9 cellular contexts compared by ENCODE assay signal in the genomic region with DNA sequence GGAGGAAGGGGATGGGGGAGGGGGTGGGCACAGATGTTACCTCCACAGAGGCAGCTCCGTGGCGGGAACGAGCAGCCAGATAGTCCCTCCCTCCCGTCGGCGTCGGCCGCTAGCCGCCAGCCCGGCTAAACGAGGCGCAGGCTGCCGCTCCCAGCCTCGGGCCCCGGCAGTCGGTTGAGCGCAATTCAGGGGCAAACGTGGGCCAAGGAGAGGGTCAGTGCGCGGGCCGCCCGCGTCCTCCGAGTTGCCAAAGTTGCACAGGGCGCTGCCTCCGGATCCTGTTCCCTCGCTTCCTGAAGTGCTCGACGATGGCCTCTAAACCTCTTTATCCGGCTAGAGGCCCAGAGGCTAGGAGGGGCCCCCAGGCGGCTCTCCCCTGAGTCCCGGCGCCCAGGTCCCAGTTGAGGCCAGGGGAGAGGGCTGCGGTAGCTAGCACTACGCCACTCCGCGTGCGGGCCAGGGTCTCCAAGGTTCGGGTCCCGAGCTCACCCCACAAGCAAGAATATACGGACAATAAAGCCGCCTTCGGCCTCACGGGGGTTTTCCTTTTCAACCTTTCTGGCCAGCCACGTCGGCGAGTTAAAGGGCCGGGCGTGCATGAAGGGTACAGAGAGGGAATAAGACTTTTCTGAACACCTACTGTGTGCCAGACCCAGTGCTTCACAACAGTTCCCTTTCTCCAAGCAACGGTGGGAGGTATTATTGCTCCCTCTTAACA.
DNase-seq lines count a peak whose midpoint lies in the region; ATAC-seq and TF ChIP-seq lines count a peak whose summit lies in the region.
"Had no signal": no experiment of that assay in that cellular context is flagged by ENCODE, and none has a peak within 500 bp of the region (broad histone marks: within the 10 kb centered on the region; RNA-seq: fewer than 3 reads in every experiment).

No MANE protein-coding gene starts in this region.

- CTCF ChIA-PET in IMR-90 (lab: Yijun Ruan, JAX), result no interaction called here

- DNase-seq in CD14-positive monocyte (ENCODE audit: low spot score) (no peak), IMR-90 (no peak), nephron progenitor cell (peak; percentile 34), NCI-H1436 (lab: John Stamatoyannopoulos, UW) (no peak), NCI-H187 treated with DMSO at 0.1 percent for 48 hours (lab: John Stamatoyannopoulos, UW) (no peak)

- H3K36me3 Mint-ChIP-seq in CD14-positive monocyte, result peaks cover 3 to 4% of the 10 kb centered on the region in 2 donors
- no peaks in the 10 kb centered on the region for H3K36me3 Mint-ChIP-seq in nephron progenitor cell (ENCODE audit: low read depth)

- H3K27ac Mint-ChIP-seq in CD14-positive monocyte (no peak overlapping the region), nephron progenitor cell (no peak overlapping the region)

- H3K4me1 ChIP-seq in IMR-90 (ENCODE audit: control insufficient read depth, insufficient read depth, low read length) (no peaks in the 10 kb centered on the region), ectodermal cell (ENCODE audit: control insufficient read depth, insufficient read depth, low read length) (peaks cover 20% of the 10 kb centered on the region)

- H3K23ac ChIP-seq in IMR-90 (ENCODE audit: low read depth, low read length), result no peak overlapping the region

- no peak for TF ChIP-seq CTCF in CD14-positive monocyte (IDR thresholded peaks at IDR 0.05)
- no peak for TF ChIP-seq CTCF in IMR-90 (conservative IDR thresholded peaks at IDR 0.05; ENCODE audit: low read depth, low read length)
- TF ChIP-seq CTCF in nephron progenitor cell (IDR thresholded peaks at IDR 0.05), result no peak

- no peak overlapping the region for H2BK20ac ChIP-seq in IMR-90 (ENCODE audit: low read depth, low read length)

- BruUV-seq in IMR-90 (replicated peaks; lab: Mats Ljungman, UMichigan), result no TSS peak

- dilution Hi-C loops in IMR-90 (cut with HindIII; ENCODE audit: low sequenced_read_pairs, unreplicated experiment), result no loop called here

- H3K27me3 Mint-ChIP-seq in CD14-positive monocyte (ENCODE audit: low read depth in 3 of 3) (peaks cover 66 to 87% (median 79%) of the 10 kb centered on the region in 3 donors), nephron progenitor cell (ENCODE audit: low read depth, poor library complexity) (peaks cover 70% of the 10 kb centered on the region)

- H3K4me1 Mint-ChIP-seq in CD14-positive monocyte (peaks cover 14% of the 10 kb centered on the region), nephron progenitor cell (peaks cover 60% of the 10 kb centered on the region)

- no peaks in the 10 kb centered on the region for H3K9me1 ChIP-seq in IMR-90 (ENCODE audit: insufficient read depth, low read length)

- 46% methylated on average over 22 of the region's 50 CpGs; no CpG with 5 or more reads in 1 of the 2 experiments for WGBS in IMR-90 (ENCODE audit: extremely low coverage in 2 of 2, insufficient read length in 1 of 2), 2 experiments
- 0 to 1% methylated on average over 50 of the region's 50 CpGs for whole genome bisulfite sequencing in ectodermal cell, 2 experiments

- no peaks in the 10 kb centered on the region for H3K79me1 ChIP-seq in IMR-90 (ENCODE audit: low read depth in 1 of 2, low read length in 2 of 2)

- in situ Hi-C loops in IMR-90 (cut with MboI; ENCODE audit: low sequenced_read_pairs), result no loop called here

- H3K4ac ChIP-seq in IMR-90 (ENCODE audit: low read depth, low read length), result no peak overlapping the region

- H2BK15ac ChIP-seq in IMR-90 (ENCODE audit: low read depth, low read length), result no peak overlapping the region

- no peak for TF ChIP-seq RAD21 in IMR-90 (IDR thresholded peaks at IDR 0.05; ENCODE audit: low read length)

- no peak overlapping the region; the same call in 1 of the 2 replicates for H3K4me3 ChIP-seq in IMR-90 (ENCODE audit: insufficient read depth, low read depth, low read length)
- peak overlapping the region; percentile 46 for H3K4me3 ChIP-seq in ectodermal cell (ENCODE audit: insufficient read depth, low read depth, low read length)

- H3K36me3 ChIP-seq in IMR-90 (ENCODE audit: control insufficient read depth, insufficient read depth, low read length), result no peaks in the 10 kb centered on the region
- H3K36me3 ChIP-seq in ectodermal cell (ENCODE audit: control insufficient read depth, insufficient read depth, low read length), result no peaks in the 10 kb centered on the region

- POLR2A ChIA-PET in IMR-90 (lab: Charles Lee; ENCODE audit: unreplicated experiment), result no interaction called here

- no peak overlapping the region for H4K5ac ChIP-seq in IMR-90 (ENCODE audit: low read depth, low read length)

- no peak for TF ChIP-seq POLR2A in IMR-90 (IDR thresholded peaks at IDR 0.05; ENCODE audit: low read depth, low read length)

- no peak overlapping the region for H3K27ac ChIP-seq in IMR-90 (ENCODE audit: insufficient read depth, low read length)
- H3K27ac ChIP-seq in ectodermal cell (ENCODE audit: insufficient read depth, low read depth, low read length, poor library complexity, severe bottlenecking), result no peak overlapping the region

- H2BK120ac ChIP-seq in IMR-90 (ENCODE audit: low read depth, low read length), result no peak overlapping the region

- H3K14ac ChIP-seq in IMR-90 (replicated peaks; ENCODE audit: low read depth, low read length), result no peak overlapping the region

- no peaks in the 10 kb centered on the region for H4K20me1 ChIP-seq in IMR-90 (ENCODE audit: insufficient read depth, low read length)

- H2AFZ ChIP-seq in IMR-90 (replicated peaks; ENCODE audit: low read length, poor library complexity), result no peak overlapping the region

- H3K4me3 Mint-ChIP-seq in CD14-positive monocyte, result peak overlapping the region; percentile 82 to 91
- H3K4me3 Mint-ChIP-seq in nephron progenitor cell, result peak overlapping the region; percentile 80

- ATAC-seq in IMR-90 (ENCODE audit: low read depth), result no peak
- ATAC-seq in GM21526 (IDR thresholded peaks at IDR 0.05; ENCODE audit: low FRiP score, unreplicated experiment), result no peak
- no peak for ATAC-seq in HG03439 (IDR thresholded peaks at IDR 0.05; ENCODE audit: unreplicated experiment)
- ATAC-seq: HCT116 had no signal

- intact Hi-C loops in CD14-positive monocyte (cut with micrococcal nuclease) (no loop called here), IMR-90 (cut with micrococcal nuclease) (no loop called here)

- H3K9me3 Mint-ChIP-seq in CD14-positive monocyte (peaks cover 0 to 38% (median 23%) of the 10 kb centered on the region in 7 donors), nephron progenitor cell (peaks cover 40% of the 10 kb centered on the region)

- no peak overlapping the region for H3K18ac ChIP-seq in IMR-90 (ENCODE audit: low read depth, low read length)

- no peak overlapping the region for H4K8ac ChIP-seq in IMR-90 (ENCODE audit: low read depth in 2 of 2, low read length in 2 of 2)

- peaks cover 17% of the 10 kb centered on the region for H3K27me3 ChIP-seq in IMR-90 (ENCODE audit: control insufficient read depth, insufficient read depth, low read length)
- H3K27me3 ChIP-seq in ectodermal cell (ENCODE audit: control insufficient read depth, insufficient read depth, low read length, poor library complexity, severe bottlenecking), result peaks cover 37% of the 10 kb centered on the region

- no peak overlapping the region for H3K9ac ChIP-seq in IMR-90 (ENCODE audit: low read depth, low read length)

- H2AK9ac ChIP-seq in IMR-90 (replicated peaks; ENCODE audit: low read depth, low read length, poor library complexity), result no peak overlapping the region

- H3K56ac ChIP-seq in IMR-90 (ENCODE audit: extremely low read depth, insufficient read depth, low read length), result no peak overlapping the region

- no peak overlapping the region for H4K91ac ChIP-seq in IMR-90 (ENCODE audit: insufficient read depth, low read depth, low read length)

- peak overlapping the region; percentile 61; the same call in 1 of the 2 replicates for H3K4me2 ChIP-seq in IMR-90 (ENCODE audit: low read depth, low read length)

- H2AK5ac ChIP-seq in IMR-90 (ENCODE audit: low read depth, low read length), result no peak overlapping the region

- H3K9me3 ChIP-seq in IMR-90 (ENCODE audit: control insufficient read depth, insufficient read depth, low read length), result peaks cover 8% of the 10 kb centered on the region; the same call in 1 of the 2 replicates
- no peaks in the 10 kb centered on the region for H3K9me3 ChIP-seq in ectodermal cell (ENCODE audit: control insufficient read depth, low read length)

- H2BK5ac ChIP-seq in IMR-90 (ENCODE audit: low read depth, low read length, poor library complexity, severe bottlenecking), result no peak overlapping the region

TF ChIP-seq in IMR-90, 13 proteins besides CTCF, POLR2A, EP300 and RAD21:
- TF ChIP-seq MAFK (IDR thresholded peaks at IDR 0.05; ENCODE audit: low read depth, low read length) (no peak), RFX5 (IDR thresholded peaks at IDR 0.05; ENCODE audit: low read depth, low read length) (no peak), CHD1 (IDR thresholded peaks at IDR 0.05; ENCODE audit: low read depth, low read length) (no peak), NFE2L2 (IDR thresholded peaks at IDR 0.05; ENCODE audit: low read depth, low read length) (no peak), SMC3 (IDR thresholded peaks at IDR 0.05; ENCODE audit: low read depth, low read length) (no peak), CEBPB (IDR thresholded peaks at IDR 0.05; ENCODE audit: low read depth, low read length) (no peak), MXI1 (IDR thresholded peaks at IDR 0.05; ENCODE audit: borderline replicate concordance, low read depth, low read length) (no peak), FOS (IDR thresholded peaks at IDR 0.05; ENCODE audit: low read depth, low read length) (no peak)
- TF ChIP-seq, protein P1, sequence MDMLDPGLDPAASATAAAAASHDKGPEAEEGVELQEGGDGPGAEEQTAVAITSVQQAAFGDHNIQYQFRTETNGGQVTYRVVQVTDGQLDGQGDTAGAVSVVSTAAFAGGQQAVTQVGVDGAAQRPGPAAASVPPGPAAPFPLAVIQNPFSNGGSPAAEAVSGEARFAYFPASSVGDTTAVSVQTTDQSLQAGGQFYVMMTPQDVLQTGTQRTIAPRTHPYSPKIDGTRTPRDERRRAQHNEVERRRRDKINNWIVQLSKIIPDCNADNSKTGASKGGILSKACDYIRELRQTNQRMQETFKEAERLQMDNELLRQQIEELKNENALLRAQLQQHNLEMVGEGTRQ (IDR thresholded peaks at IDR 0.05; ENCODE audit: low read depth, low read length), result no peak
- TF ChIP-seq, protein P2, sequence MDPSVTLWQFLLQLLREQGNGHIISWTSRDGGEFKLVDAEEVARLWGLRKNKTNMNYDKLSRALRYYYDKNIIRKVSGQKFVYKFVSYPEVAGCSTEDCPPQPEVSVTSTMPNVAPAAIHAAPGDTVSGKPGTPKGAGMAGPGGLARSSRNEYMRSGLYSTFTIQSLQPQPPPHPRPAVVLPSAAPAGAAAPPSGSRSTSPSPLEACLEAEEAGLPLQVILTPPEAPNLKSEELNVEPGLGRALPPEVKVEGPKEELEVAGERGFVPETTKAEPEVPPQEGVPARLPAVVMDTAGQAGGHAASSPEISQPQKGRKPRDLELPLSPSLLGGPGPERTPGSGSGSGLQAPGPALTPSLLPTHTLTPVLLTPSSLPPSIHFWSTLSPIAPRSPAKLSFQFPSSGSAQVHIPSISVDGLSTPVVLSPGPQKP (IDR thresholded peaks at IDR 0.05; ENCODE audit: borderline replicate concordance, low read depth, low read length), result no peak
